13 cellular contexts compared by ENCODE assay signal in genomic region chr5:43386960-43387362, GRCh38. TPM values are rescaled to one million over a fixed set of nuclear protein-coding genes. Genes with fewer than 3 reads are reported as not detected.
A peak's percentile ranks its signal among the peaks of the same experiment; 100 is the strongest.
DNase-seq lines count a peak whose midpoint lies in the region; ATAC-seq and TF ChIP-seq lines count a peak whose summit lies in the region.
"Had no signal": no experiment of that assay in that cellular context is flagged by ENCODE, and none has a peak within 500 bp of the region (broad histone marks: within the 10 kb centered on the region; RNA-seq: fewer than 3 reads in every experiment).

No MANE protein-coding gene starts in this region.

- peak; percentile 23 for TF ChIP-seq CTCF in GM10266 (IDR thresholded peaks at IDR 0.05; ENCODE audit: control insufficient read depth, insufficient read depth, low read depth, missing control alignments)

- DNase-seq in GM10266 (ENCODE audit: extremely low spot score) (peak; percentile 24), RKO (ENCODE audit: low spot score) (peak; percentile 14), NCI-H526 treated with DMSO at 0.1 percent for 48 hours (lab: John Stamatoyannopoulos, UW) (no peak), SK-N-DZ (ENCODE audit: low spot score) (no peak), NCI-H2227 treated with DMSO at 0.1 percent for 48 hours (lab: John Stamatoyannopoulos, UW) (no peak), H7 (no peak)
- DNase-seq: CD4-positive, alpha-beta memory T cell; NCI-H524; posterior cingulate gyrus; SW 1271; upper lobe of right lung had no signal

- no peaks in the 10 kb centered on the region for H3K27me3 ChIP-seq in H7 (ENCODE audit: control insufficient read depth, insufficient read depth, low read length)
- H3K27me3 ChIP-seq: upper lobe of right lung had no signal

- H3K36me3 ChIP-seq in H7 (replicated peaks; ENCODE audit: control insufficient read depth, insufficient read depth, low read length) = no peaks in the 10 kb centered on the region
- H3K36me3 ChIP-seq: upper lobe of right lung had no signal

- peak; percentile 45 for ATAC-seq in GM18861 (IDR thresholded peaks at IDR 0.05; ENCODE audit: unreplicated experiment)
- ATAC-seq in HG02610 (IDR thresholded peaks at IDR 0.05; ENCODE audit: unreplicated experiment) = peak; percentile 88
- ATAC-seq: upper lobe of right lung had no signal

- no peak overlapping the region for H3K4me3 ChIP-seq in H7 (ENCODE audit: insufficient read depth, low read depth, low read length)
- H3K4me3 ChIP-seq: upper lobe of right lung had no signal

RNA-seq across cellular contexts. Expression of gene CCL28, which starts 25.2 kb away (rescaled TPM):
- 0.20 and 0.65 TPM in 2 replicates for polyA plus RNA-seq in SK-N-DZ (2014; cell fraction: cytosol; rRNA removed)
- polyA plus RNA-seq in SK-N-DZ (2014; cell fraction: nucleus; rRNA removed) = not detected in 2 replicates
- total RNA-seq in H7 (2014; rRNA removed; shearing (Covaris generic)) = not detected in 2 replicates

Comparison
In these comparisons a context has a peak if more than half of its experiments do, and no peak if none do; other contexts are left out.
1. DNase-seq: peak in GM10266 (single experiment) and RKO (single experiment); none in NCI-H526 treated with DMSO at 0.1 percent for 48 hours (single experiment), SK-N-DZ (single experiment), NCI-H2227 treated with DMSO at 0.1 percent for 48 hours (single experiment) and H7 (single experiment).